17 cellular contexts compared by ENCODE assay signal in genomic region chr1:7292714-7293419, GRCh38.
"Had no signal": no experiment of that assay in that cellular context is flagged by ENCODE, and none has a peak within 500 bp of the region (broad histone marks: within the 10 kb centered on the region; RNA-seq: fewer than 3 reads in every experiment).

No MANE protein-coding gene starts in this region.

- H3K4me1 Mint-ChIP-seq: activated B cell treated with CpG ODN at 0.5 μM for 24 hours; activated naive CD4-positive, alpha-beta T cell treated with anti-CD3 and anti-CD28 coated beads, Interleukin-2, amount 50 U/mL, for 24 hours; stimulated activated naive B cell treated with anti-CD40 and anti-IgM and Interleukin-4, amounts not matched to agents 10 μg/mL and 1 μg/mL and 100 μg/mL, for 72 hours had no signal

- H3K27ac ChIP-seq: body of pancreas, hepatocyte, neutrophil, right lobe of liver, upper lobe of left lung had no signal

- DNase-seq: activated B cell treated with CpG ODN at 0.5 μM for 24 hours; activated CD4-positive, alpha-beta T cell treated with anti-CD3 and anti-CD28 coated beads, Interleukin-2, amount 50 U/mL, for 1 hour; activated effector memory CD4-positive, alpha-beta T cell treated with Interleukin-2 at 50 U/mL for 16 hours; activated T-cell treated with anti-CD3 and anti-CD28 coated beads for 4 hours; body of pancreas; central memory CD4-positive, alpha-beta T cell; erythroblast; kidney; right lobe of liver; stimulated activated CD4-positive, alpha-beta T cell treated with anti-CD3 and anti-CD28 coated beads, Interleukin-2, amount 100 ng/mL, for 24 hours; stimulated activated naive B cell treated with anti-CD40 and anti-IgM and Interleukin-4, amounts not matched to agents 10 μg/mL and 1 μg/mL and 100 μg/mL, for 72 hours; upper lobe of left lung had no signal

- H3K36me3 ChIP-seq: neutrophil, right lobe of liver, upper lobe of left lung had no signal

- H3K4me1 ChIP-seq: body of pancreas, right lobe of liver, upper lobe of left lung had no signal

- H3K9me3 Mint-ChIP-seq: activated B cell treated with CpG ODN at 0.5 μM for 24 hours; activated naive CD4-positive, alpha-beta T cell treated with anti-CD3 and anti-CD28 coated beads, Interleukin-2, amount 50 U/mL, for 24 hours; dendritic cell treated with granulocyte-macrophage colony-stimulating factor and Interleukin-4, amounts not matched to agents 40 ng/mL and 50 ng/mL, for 4 days; T-helper 1 cell treated with Interleukin-12 subunit alpha and Interleukin-12 subunit beta and Interleukin-4 antibody, amounts not matched to agents 30 μg/mL and 1 μg/mL, for 36 hours had no signal

- H3K27me3 Mint-ChIP-seq: dendritic cell treated with granulocyte-macrophage colony-stimulating factor and Interleukin-4, amounts not matched to agents 40 ng/mL and 50 ng/mL, for 4 days had no signal

- H3K4me3 ChIP-seq: body of pancreas, hepatocyte, right lobe of liver, upper lobe of left lung had no signal

- H3K4me2 ChIP-seq: hepatocyte had no signal

- H3K4me3 Mint-ChIP-seq: activated B cell treated with CpG ODN at 0.5 μM for 24 hours; activated naive CD4-positive, alpha-beta T cell treated with anti-CD3 and anti-CD28 coated beads, Interleukin-2, amount 50 U/mL, for 24 hours; dendritic cell treated with granulocyte-macrophage colony-stimulating factor and Interleukin-4, amounts not matched to agents 40 ng/mL and 50 ng/mL, for 4 days; stimulated activated naive B cell treated with anti-CD40 and anti-IgM and Interleukin-4, amounts not matched to agents 10 μg/mL and 1 μg/mL and 100 μg/mL, for 72 hours; T-helper 1 cell treated with Interleukin-12 subunit alpha and Interleukin-12 subunit beta and Interleukin-4 antibody, amounts not matched to agents 30 μg/mL and 1 μg/mL, for 36 hours had no signal

- H3K36me3 Mint-ChIP-seq: activated naive CD4-positive, alpha-beta T cell treated with anti-CD3 and anti-CD28 coated beads, Interleukin-2, amount 50 U/mL, for 24 hours; stimulated activated naive B cell treated with anti-CD40 and anti-IgM and Interleukin-4, amounts not matched to agents 10 μg/mL and 1 μg/mL and 100 μg/mL, for 72 hours had no signal

- H3K27ac Mint-ChIP-seq: activated B cell treated with CpG ODN at 0.5 μM for 24 hours; activated naive CD4-positive, alpha-beta T cell treated with anti-CD3 and anti-CD28 coated beads, Interleukin-2, amount 50 U/mL, for 24 hours; dendritic cell treated with granulocyte-macrophage colony-stimulating factor and Interleukin-4, amounts not matched to agents 40 ng/mL and 50 ng/mL, for 4 days; stimulated activated naive B cell treated with anti-CD40 and anti-IgM and Interleukin-4, amounts not matched to agents 10 μg/mL and 1 μg/mL and 100 μg/mL, for 72 hours; T-helper 1 cell treated with Interleukin-12 subunit alpha and Interleukin-12 subunit beta and Interleukin-4 antibody, amounts not matched to agents 30 μg/mL and 1 μg/mL, for 36 hours had no signal

- H3K27me3 ChIP-seq: body of pancreas, hepatocyte, right lobe of liver, upper lobe of left lung had no signal

- ATAC-seq: body of pancreas; right lobe of liver; stimulated activated naive B cell treated with anti-CD40 and anti-IgM and Interleukin-4, amounts not matched to agents 10 μg/mL and 1 μg/mL and 100 μg/mL, for 72 hours had no signal

- H2AFZ ChIP-seq: hepatocyte had no signal

- H3K9me3 ChIP-seq: body of pancreas, neutrophil, right lobe of liver, upper lobe of left lung had no signal
